Comparison of ENCODE assay signal across 8 cellular contexts in the genomic region with DNA sequence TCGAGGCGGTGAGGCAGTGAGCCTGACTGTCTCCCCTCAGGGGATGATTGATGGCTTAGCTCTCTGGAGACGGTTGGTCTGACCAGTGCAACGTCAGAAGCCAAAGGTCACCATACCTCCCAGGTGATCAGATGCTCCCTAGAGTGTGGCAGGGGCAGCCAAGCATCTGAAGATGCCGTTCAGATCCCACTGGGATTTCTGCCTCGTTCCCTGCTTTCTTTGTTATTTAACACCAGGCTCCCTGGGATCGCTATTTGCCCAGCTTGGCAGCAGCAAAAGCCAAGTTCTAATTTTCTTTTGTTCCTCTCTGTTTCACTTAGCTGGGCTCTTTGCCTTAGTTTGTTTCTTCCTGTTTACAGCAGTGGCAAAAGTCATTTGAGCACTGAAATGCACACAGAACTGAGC. TPM values are rescaled to one million over a fixed set of nuclear protein-coding genes. Genes with fewer than 3 reads are reported as not detected.
DNase-seq lines count a peak whose midpoint lies in the region; FAIRE-seq and TF ChIP-seq lines count a peak whose summit lies in the region.
"Had no signal": no experiment of that assay in that cellular context is flagged by ENCODE, and none has a peak within 500 bp of the region (broad histone marks: within the 10 kb centered on the region; RNA-seq: fewer than 3 reads in every experiment).

No MANE protein-coding gene starts in this region.

- DNase-seq in HL-60 (ENCODE audit: low read depth in 1 of 2, low spot score in 1 of 2), result peak in 1 of 2 experiments; percentile 25
- DNase-seq in RCC 7860 (ENCODE audit: low spot score), result peak; percentile 72
- peak; percentile 71 for DNase-seq in iPS DF 4.7 (ENCODE audit: extremely low read depth, low spot score)
- DNase-seq in stimulated activated naive CD4-positive, alpha-beta T cell treated with Interleukin-2 at 50 U/mL for 16 hours (lab: John Stamatoyannopoulos, UW), result no peak
- DNase-seq in GM10248 (ENCODE audit: extremely low spot score), result no peak
- no peak for DNase-seq in NK-92 (lab: John Stamatoyannopoulos, UW; ENCODE audit: unreplicated experiment)
- DNase-seq: activated T-cell treated with anti-CD3 and anti-CD28 coated beads, Interleukin-2, amount 50 U/mL, for 24 hours had no signal

- TF ChIP-seq CTCF in HL-60 (IDR thresholded peaks at IDR 0.05; ENCODE audit: insufficient read depth, low read length) (no peak), GM10248 (IDR thresholded peaks at IDR 0.05; ENCODE audit: control extremely low read depth, extremely low read depth, low read depth, missing control alignments) (no peak)

- no peaks in the 10 kb centered on the region for H3K36me3 ChIP-seq in skeletal muscle satellite cell (ENCODE audit: insufficient read depth, low read length)

- no peak overlapping the region for H3K9ac ChIP-seq in skeletal muscle satellite cell (ENCODE audit: low read depth, low read length)

- no peaks in the 10 kb centered on the region for H3K27me3 ChIP-seq in HL-60 (ENCODE audit: insufficient read depth, poor library complexity, severe bottlenecking)
- H3K27me3 ChIP-seq in skeletal muscle satellite cell (ENCODE audit: control insufficient read depth, insufficient read depth, low read length), result no peaks in the 10 kb centered on the region

- H3K9me3 ChIP-seq in skeletal muscle satellite cell (replicated peaks; ENCODE audit: low read length), result no peaks in the 10 kb centered on the region

- H3K27ac ChIP-seq in HL-60 (replicated peaks), result peak overlapping the region; percentile 81

- no peak overlapping the region for H3K4me3 ChIP-seq in HL-60 (replicated peaks; ENCODE audit: insufficient read depth, low read length)
- no peak overlapping the region for H3K4me3 ChIP-seq in skeletal muscle satellite cell (ENCODE audit: low read length)

- CTCF ChIA-PET in GM10248 (lab: Yijun Ruan, JAX), result interaction anchor here (1.2 to 1.5 kb wide), 3 partner anchors 13 to 72 kb away, joined by 3 to 4 read pairs (median 4); no protein-coding TSS in a partner anchor

- peak; percentile 77 for FAIRE-seq in RCC 7860 (lab: Jason Lieb, UNC)

- peaks cover 26% of the 10 kb centered on the region for H3K4me1 ChIP-seq in skeletal muscle satellite cell (ENCODE audit: control insufficient read depth, insufficient read depth, low read length)

- POLR2A ChIA-PET in GM10248 (lab: Yijun Ruan, JAX), result no interaction called here

- peak overlapping the region; percentile 32 for H3K4me2 ChIP-seq in skeletal muscle satellite cell (ENCODE audit: low read length)

RNA-seq across cellular contexts. Expression of gene SVIL, which starts 53.5 kb away (rescaled TPM):
- total RNA-seq in skeletal muscle satellite cell (2012; rRNA removed), result 50.7 and 58.3 TPM in 2 replicates

Comparison
In these comparisons a context has a peak if more than half of its experiments do, and no peak if none do; other contexts are left out.
1. DNase-seq: peak in RCC 7860 (single experiment) and iPS DF 4.7 (single experiment); none in stimulated activated naive CD4-positive, alpha-beta T cell treated with Interleukin-2 at 50 U/mL for 16 hours (single experiment), GM10248 (single experiment) and NK-92 (single experiment).